In the genomic region with DNA sequence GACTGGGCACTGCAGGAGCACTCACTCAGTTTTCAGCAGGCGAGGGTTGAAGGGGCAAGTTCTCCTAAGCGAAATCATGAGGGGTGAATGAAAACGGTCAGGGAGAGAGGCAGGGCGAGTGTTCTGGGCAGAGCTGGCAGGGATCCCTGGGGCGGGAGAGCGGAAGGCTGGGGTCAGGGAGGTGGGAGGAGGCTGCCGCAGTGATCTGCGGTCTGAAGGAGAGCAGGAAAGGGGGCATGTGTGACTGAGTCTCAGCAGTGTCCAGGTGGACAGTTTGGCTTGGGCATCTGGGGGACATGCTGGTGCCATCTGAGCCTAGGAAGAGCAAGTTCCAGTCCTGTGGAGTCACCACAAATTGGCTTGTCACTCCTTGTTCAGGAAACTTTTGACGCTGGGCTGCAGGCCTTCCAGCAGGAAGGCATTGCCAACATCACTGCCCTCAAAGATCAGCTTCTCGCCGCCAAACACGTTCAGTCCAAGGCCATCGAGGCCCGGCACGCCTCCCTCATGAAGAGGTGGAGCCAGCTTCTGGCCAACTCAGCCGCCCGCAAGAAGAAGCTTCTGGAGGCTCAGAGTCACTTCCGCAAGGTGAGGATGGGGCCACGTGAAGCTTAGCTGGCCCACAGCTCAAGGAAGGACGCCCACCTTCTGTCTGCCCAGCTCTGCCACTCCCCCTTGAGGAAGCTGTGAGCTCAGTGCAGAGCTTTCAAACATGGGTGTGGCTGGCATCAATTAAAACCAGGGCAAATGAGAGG, we compare ENCODE assay signal across 13 cellular contexts. TPM values are rescaled to one million over a fixed set of nuclear protein-coding genes. Genes with fewer than 3 reads are reported as not detected.
DNase-seq lines count a peak whose midpoint lies in the region; TF ChIP-seq lines count a peak whose summit lies in the region.
"Had no signal": no experiment of that assay in that cellular context is flagged by ENCODE, and none has a peak within 500 bp of the region (broad histone marks: within the 10 kb centered on the region; RNA-seq: fewer than 3 reads in every experiment).

No MANE protein-coding gene starts in this region.

- H2AFZ ChIP-seq in Loucy (ENCODE audit: low read length) = no peak overlapping the region

- no peaks in the 10 kb centered on the region for H3K79me2 ChIP-seq in Loucy (ENCODE audit: insufficient read depth, low read length)

- no peaks in the 10 kb centered on the region for H3K4me1 ChIP-seq in Loucy (ENCODE audit: insufficient read depth, low read length, poor library complexity, severe bottlenecking)
- no peaks in the 10 kb centered on the region for H3K4me1 ChIP-seq in HAP-1

- in situ Hi-C loops in HAP-1 (cut with MboI; ENCODE audit: low sequenced_read_pairs) = no loop called here

- H3K4me3 Mint-ChIP-seq in Calu3 (ENCODE audit: low read depth, unreplicated experiment) = no peak overlapping the region
- H3K4me3 Mint-ChIP-seq: activated B cell treated with CpG ODN at 0.5 μM for 24 hours had no signal

- DNase-seq in Calu3 (no peak), dorsolateral prefrontal cortex (peak in 3 of 10 donors; percentile 39 to 52 (median 44)), retinal pigment epithelial cell (ENCODE audit: low read depth) (no peak), activated gamma-delta T cell (lab: John Stamatoyannopoulos, UW) (no peak), HAP-1 (ENCODE audit: low spot score in 2 of 2) (no peak), dedifferentiated amniotic fluid mesenchymal stem cell (ENCODE audit: extremely low spot score) (no peak)
- DNase-seq: activated B cell treated with CpG ODN at 0.5 μM for 24 hours; activated naive CD4-positive, alpha-beta T cell treated with Interleukin-2 at 50 U/mL for 16 hours; brain microvascular endothelial cell; midbrain; stimulated activated CD4-positive, alpha-beta T cell treated with anti-CD3 and anti-CD28 coated beads, Interleukin-12 subunit alpha, Interleukin-12 subunit beta, amount 100 ng/mL, for 4 hours had no signal

- H3K9me3 Mint-ChIP-seq in Calu3 (ENCODE audit: low read depth, unreplicated experiment) = no peaks in the 10 kb centered on the region
- H3K9me3 Mint-ChIP-seq: activated B cell treated with CpG ODN at 0.5 μM for 24 hours had no signal

- peaks cover 72% of the 10 kb centered on the region; the same call in 1 of the 2 replicates for H3K36me3 ChIP-seq in Loucy (ENCODE audit: insufficient read depth, low read length)
- peaks cover 86% of the 10 kb centered on the region for H3K36me3 ChIP-seq in HAP-1 (replicated peaks)

- no peak overlapping the region for H3K9ac ChIP-seq in Loucy (ENCODE audit: low read depth, low read length, poor library complexity, severe bottlenecking)

- CTCF ChIA-PET in Calu3 (lab: Charles Lee) = interaction anchor here (0.6 to 1.1 kb wide), 2 partner anchors 10 to 265 kb away, joined by 3 to 8 read pairs; no protein-coding TSS in a partner anchor

- H3K9me3 ChIP-seq in Loucy (ENCODE audit: insufficient read depth, low read depth, low read length) = no peaks in the 10 kb centered on the region
- H3K9me3 ChIP-seq in HAP-1 = no peaks in the 10 kb centered on the region

- H3K36me3 Mint-ChIP-seq in Calu3 (ENCODE audit: insufficient read depth, unreplicated experiment) = peaks cover 53% of the 10 kb centered on the region

- no peaks in the 10 kb centered on the region for H3K27me3 Mint-ChIP-seq in Calu3 (ENCODE audit: unreplicated experiment)
- H3K27me3 Mint-ChIP-seq: activated B cell treated with CpG ODN at 0.5 μM for 24 hours had no signal

- H3K27ac Mint-ChIP-seq in Calu3 (ENCODE audit: unreplicated experiment) = no peak overlapping the region

- intact Hi-C loops in Calu3 (cut with micrococcal nuclease; ENCODE audit: unreplicated experiment) = no loop called here
- intact Hi-C loops in dorsolateral prefrontal cortex (cut with DNase I) = loop anchor here in 1 of 2 donors (5.0 kb wide), 1 partner anchor 33 kb away; no protein-coding TSS in a partner anchor

- H3K4me3 ChIP-seq in Loucy (ENCODE audit: low read length, poor library complexity, severe bottlenecking) (no peak overlapping the region), dorsolateral prefrontal cortex (no peak overlapping the region), retinal pigment epithelial cell (ENCODE audit: low read length) (no peak overlapping the region), HAP-1 (no peak overlapping the region)
- H3K4me3 ChIP-seq: SK-N-MC had no signal

- no peaks in the 10 kb centered on the region for H3K4me1 Mint-ChIP-seq in Calu3 (ENCODE audit: low read depth, unreplicated experiment)
- H3K4me1 Mint-ChIP-seq: activated B cell treated with CpG ODN at 0.5 μM for 24 hours had no signal

- H3K27me3 ChIP-seq in Loucy (ENCODE audit: insufficient read depth, low read length, poor library complexity, severe bottlenecking) (no peaks in the 10 kb centered on the region), dorsolateral prefrontal cortex (no peaks in the 10 kb centered on the region), HAP-1 (ENCODE audit: low read depth) (no peaks in the 10 kb centered on the region)
- H3K27me3 ChIP-seq: brain microvascular endothelial cell had no signal

- H4K20me1 ChIP-seq in Loucy (ENCODE audit: insufficient read depth, low read length, poor library complexity, severe bottlenecking) = no peaks in the 10 kb centered on the region

- TF ChIP-seq CTCF in Calu3 (IDR thresholded peaks at IDR 0.05; ENCODE audit: unreplicated experiment) (no peak), Loucy (conservative IDR thresholded peaks at IDR 0.05; ENCODE audit: low read length) (0 out of 2 replicates have a peak, but pooled peaks have one; percentile 20), dorsolateral prefrontal cortex (IDR thresholded peaks at IDR 0.05 in 54 of 56, conservative IDR thresholded peaks at IDR 0.05 in 2 of 56; ENCODE audit: low read depth in 1 of 56, partially characterized antibody in 56 of 56) (peak in 2 of 56 donors; percentile 8 to 25), retinal pigment epithelial cell (conservative IDR thresholded peaks at IDR 0.05; ENCODE audit: low read depth, low read length) (peak; percentile 5)

- H3K4me2 ChIP-seq in Loucy (ENCODE audit: low read depth, low read length, poor library complexity, severe bottlenecking) = no peak overlapping the region

- H3K9me2 ChIP-seq in Loucy (replicated peaks; ENCODE audit: low read depth, low read length) = no peaks in the 10 kb centered on the region

- BruUV-seq in Calu3 (replicated peaks; lab: Mats Ljungman, UMichigan) = TSS peak; percentile 44

- H3F3A ChIP-seq in Loucy (ENCODE audit: low read depth) = no peaks in the 10 kb centered on the region

- peak overlapping the region in 51 of 59 donors; percentile 1 to 84 (median 53) for H3K27ac ChIP-seq in dorsolateral prefrontal cortex
- H3K27ac ChIP-seq: brain microvascular endothelial cell, SK-N-MC had no signal

RNA-seq across cellular contexts. Expression of a gene that starts 31.1 kb away (rescaled TPM):
- total RNA-seq in Calu3 (2022) (52.4 and 53.2 TPM in 2 replicates), dorsolateral prefrontal cortex (10 to 100 TPM in 118 of 120 experiments, 1 to 10 TPM in 2; 9.3 to 27.2 (median 15.5) TPM)
